In genomic region chr15:100667405-100668320, GRCh38 we compare ENCODE assay signal across 14 cellular contexts.
DNase-seq lines count a peak whose midpoint lies in the region; ATAC-seq and TF ChIP-seq lines count a peak whose summit lies in the region.
"Had no signal": no experiment of that assay in that cellular context is flagged by ENCODE, and none has a peak within 500 bp of the region (broad histone marks: within the 10 kb centered on the region; RNA-seq: fewer than 3 reads in every experiment).

No MANE protein-coding gene starts in this region.

- BruUV-seq in OCI-LY7 (replicated peaks; lab: Mats Ljungman, UMichigan) = no TSS peak

- H3K9me2 ChIP-seq in OCI-LY7 (ENCODE audit: insufficient read depth, low read length) = no peaks in the 10 kb centered on the region

- no peak overlapping the region for H3K4me3 Mint-ChIP-seq in natural killer cell treated with Interleukin-12 subunit alpha and Interleukin-12 subunit beta and Interleukin-15 and Interleukin-18, amount 100 ng/mL, for 72 hours
- H3K4me3 Mint-ChIP-seq: immature natural killer cell had no signal

- POLR2A ChIA-PET in OCI-LY7 (lab: Charles Lee) = no interaction called here

- H3K4me1 Mint-ChIP-seq in natural killer cell treated with Interleukin-12 subunit alpha and Interleukin-12 subunit beta and Interleukin-15 and Interleukin-18, amount 100 ng/mL, for 72 hours (ENCODE audit: low read depth in 2 of 2) = no peaks in the 10 kb centered on the region
- H3K4me1 Mint-ChIP-seq: immature natural killer cell had no signal

- no peak overlapping the region for H2AFZ ChIP-seq in OCI-LY7 (ENCODE audit: low read length)

- TF ChIP-seq POLR2A in ovary (IDR thresholded peaks at IDR 0.05) = no peak

- DNase-seq in Daoy (ENCODE audit: low read depth) (peak; percentile 21), SK-N-DZ (ENCODE audit: low spot score) (peak; percentile 62), fibroblast of villous mesenchyme (ENCODE audit: low read depth) (peak; percentile 89), ovary (peak in 2 of 5 donors; percentile 62 to 68), OCI-LY7 (ENCODE audit: low spot score) (no peak), NCI-H2029 (lab: John Stamatoyannopoulos, UW) (no peak)
- no peak for DNase-seq in activated CD4-positive, alpha-beta T cell treated with anti-CD3 and anti-CD28 coated beads for 48 hours
- no peak for DNase-seq in natural killer cell treated with Interleukin-12 subunit alpha and Interleukin-12 subunit beta and Interleukin-15 and Interleukin-18, amount 100 ng/mL, for 72 hours (ENCODE audit: low spot score)
- DNase-seq: C1 segment of cervical spinal cord; colonic mucosa; immature natural killer cell; MM.1S; stimulated activated CD4-positive, alpha-beta T cell treated with anti-CD3 and anti-CD28 coated beads, Interleukin-4, amount 100 ng/mL, for 1 hour had no signal

- H3K36me3 ChIP-seq in ovary (no peaks in the 10 kb centered on the region), OCI-LY7 (ENCODE audit: insufficient read depth, low read length) (no peaks in the 10 kb centered on the region)
- H3K36me3 ChIP-seq: colonic mucosa had no signal

- peaks cover 8 to 10% of the 10 kb centered on the region in 2 donors for H3K27me3 Mint-ChIP-seq in natural killer cell treated with Interleukin-12 subunit alpha and Interleukin-12 subunit beta and Interleukin-15 and Interleukin-18, amount 100 ng/mL, for 72 hours

- peaks cover 6% of the 10 kb centered on the region for H3K4me1 ChIP-seq in ovary (ENCODE audit: insufficient read depth)
- H3K4me1 ChIP-seq in OCI-LY7 (ENCODE audit: insufficient read depth, low read length, poor library complexity, severe bottlenecking) = no peaks in the 10 kb centered on the region
- H3K4me1 ChIP-seq: colonic mucosa had no signal

- H3K4me2 ChIP-seq in OCI-LY7 (ENCODE audit: low read length) = no peak overlapping the region

- peak overlapping the region; percentile 18 to 60 for H3K27ac ChIP-seq in ovary
- no peak overlapping the region for H3K27ac ChIP-seq in OCI-LY7 (ENCODE audit: low read depth, low read length, poor library complexity, severe bottlenecking)
- H3K27ac ChIP-seq: colonic mucosa had no signal

- WGBS in ovary, 3 donors = 13 to 24% (median 20%) methylated on average over 20 of the region's 20 CpGs

- no peak for TF ChIP-seq CTCF in fibroblast of villous mesenchyme (IDR thresholded peaks at IDR 0.05; ENCODE audit: insufficient read depth, low read depth, low read length)
- TF ChIP-seq CTCF in ovary (IDR thresholded peaks at IDR 0.05) = no peak
- TF ChIP-seq CTCF in OCI-LY7 (conservative IDR thresholded peaks at IDR 0.05; ENCODE audit: low read length) = no peak

- no peaks in the 10 kb centered on the region for H3K9me3 ChIP-seq in ovary
- H3K9me3 ChIP-seq in OCI-LY7 (ENCODE audit: low read length) = no peaks in the 10 kb centered on the region
- H3K9me3 ChIP-seq: colonic mucosa had no signal

- H3K79me2 ChIP-seq in OCI-LY7 (ENCODE audit: insufficient read depth, low read depth, low read length) = no peaks in the 10 kb centered on the region

- CTCF ChIA-PET in OCI-LY7 (lab: Charles Lee; ENCODE audit: unreplicated experiment) = no interaction called here

- H3K27ac Mint-ChIP-seq in natural killer cell treated with Interleukin-12 subunit alpha and Interleukin-12 subunit beta and Interleukin-15 and Interleukin-18, amount 100 ng/mL, for 72 hours = no peak overlapping the region
- H3K27ac Mint-ChIP-seq: immature natural killer cell had no signal

- H3K4me3 ChIP-seq in fibroblast of villous mesenchyme (ENCODE audit: low read depth, low read length) (no peak overlapping the region), ovary (no peak overlapping the region), OCI-LY7 (ENCODE audit: low read depth, low read length, poor library complexity, severe bottlenecking) (no peak overlapping the region)
- H3K4me3 ChIP-seq: colonic mucosa had no signal

- intact Hi-C loops in ovary (cut with DNase I) = no loop called here
- intact Hi-C loops in OCI-LY7 (cut with micrococcal nuclease; ENCODE audit: unreplicated experiment) = no loop called here

- no peaks in the 10 kb centered on the region for H3K9me3 Mint-ChIP-seq in natural killer cell treated with Interleukin-12 subunit alpha and Interleukin-12 subunit beta and Interleukin-15 and Interleukin-18, amount 100 ng/mL, for 72 hours
- H3K9me3 Mint-ChIP-seq: immature natural killer cell had no signal

- no peaks in the 10 kb centered on the region for H4K20me1 ChIP-seq in OCI-LY7 (ENCODE audit: insufficient read depth, low read length)

- ATAC-seq in natural killer cell treated with Interleukin-12 subunit alpha and Interleukin-12 subunit beta and Interleukin-15 and Interleukin-18, amount 100 ng/mL, for 72 hours = no peak
- ATAC-seq: activated CD4-positive, CD25-positive, alpha-beta regulatory T cell treated with anti-CD3 and anti-CD28 coated beads, Interleukin-2, amount 50 U/mL, for 24 hours had no signal

- no peaks in the 10 kb centered on the region for H3K36me3 Mint-ChIP-seq in natural killer cell treated with Interleukin-12 subunit alpha and Interleukin-12 subunit beta and Interleukin-15 and Interleukin-18, amount 100 ng/mL, for 72 hours
- H3K36me3 Mint-ChIP-seq: immature natural killer cell had no signal

- no peak for TF ChIP-seq EP300 in ovary (IDR thresholded peaks at IDR 0.05)

- no peaks in the 10 kb centered on the region for H3K27me3 ChIP-seq in ovary
- H3K27me3 ChIP-seq: colonic mucosa had no signal

Comparison
In these comparisons a context has a peak if more than half of its experiments do, and no peak if none do; other contexts are left out.
1. DNase-seq: peak in Daoy (single experiment), SK-N-DZ (single experiment) and fibroblast of villous mesenchyme (single experiment); none in OCI-LY7 (single experiment), NCI-H2029 (single experiment), activated CD4-positive, alpha-beta T cell treated with anti-CD3 and anti-CD28 coated beads for 48 hours (single experiment) and natural killer cell treated with Interleukin-12 subunit alpha and Interleukin-12 subunit beta and Interleukin-15 and Interleukin-18, amount 100 ng/mL, for 72 hours (single experiment).